In the genomic region with DNA sequence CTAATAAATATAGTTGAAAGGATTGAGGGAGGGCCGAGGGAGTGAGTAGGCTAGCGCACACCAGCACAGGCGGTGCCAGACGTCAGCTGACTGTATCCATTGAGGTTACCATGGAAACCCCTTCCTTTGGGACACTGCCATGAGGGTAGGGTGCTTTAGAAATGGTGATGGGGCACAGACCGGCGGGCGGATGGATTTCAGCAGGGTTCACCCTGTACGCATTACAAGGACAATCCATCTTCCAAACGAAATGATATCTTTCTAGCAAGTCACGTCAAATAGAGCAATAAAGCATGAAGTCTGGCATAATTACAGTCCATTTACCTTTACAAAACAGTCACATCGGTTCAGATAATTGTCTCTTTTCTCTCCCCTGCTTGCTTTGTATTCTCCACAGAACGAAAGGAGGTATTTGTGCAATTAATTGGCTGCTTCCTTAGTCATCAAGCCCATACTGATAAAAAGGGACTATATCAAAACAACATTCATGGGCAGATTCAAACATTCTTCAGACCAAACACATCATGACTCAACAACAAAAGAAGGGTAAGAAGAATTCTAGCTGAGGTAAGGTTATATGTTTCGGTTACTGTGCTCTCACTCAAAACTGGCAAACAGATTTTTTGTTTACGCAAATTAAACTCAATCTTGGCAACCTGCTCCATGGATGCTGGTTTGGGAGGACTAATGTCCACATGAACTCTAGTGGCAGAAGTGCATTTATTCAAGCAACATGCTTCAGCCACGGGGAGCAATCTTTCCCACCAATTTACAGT, we compare ENCODE assay signal across 2 cellular contexts.
TF ChIP-seq lines count a peak whose summit lies in the region.

No MANE protein-coding gene starts in this region.

TF ChIP-seq in liver, 16 proteins besides CTCF, POLR2A, EP300 and RAD21 (continued from another document):
- TF ChIP-seq, protein P1, sequence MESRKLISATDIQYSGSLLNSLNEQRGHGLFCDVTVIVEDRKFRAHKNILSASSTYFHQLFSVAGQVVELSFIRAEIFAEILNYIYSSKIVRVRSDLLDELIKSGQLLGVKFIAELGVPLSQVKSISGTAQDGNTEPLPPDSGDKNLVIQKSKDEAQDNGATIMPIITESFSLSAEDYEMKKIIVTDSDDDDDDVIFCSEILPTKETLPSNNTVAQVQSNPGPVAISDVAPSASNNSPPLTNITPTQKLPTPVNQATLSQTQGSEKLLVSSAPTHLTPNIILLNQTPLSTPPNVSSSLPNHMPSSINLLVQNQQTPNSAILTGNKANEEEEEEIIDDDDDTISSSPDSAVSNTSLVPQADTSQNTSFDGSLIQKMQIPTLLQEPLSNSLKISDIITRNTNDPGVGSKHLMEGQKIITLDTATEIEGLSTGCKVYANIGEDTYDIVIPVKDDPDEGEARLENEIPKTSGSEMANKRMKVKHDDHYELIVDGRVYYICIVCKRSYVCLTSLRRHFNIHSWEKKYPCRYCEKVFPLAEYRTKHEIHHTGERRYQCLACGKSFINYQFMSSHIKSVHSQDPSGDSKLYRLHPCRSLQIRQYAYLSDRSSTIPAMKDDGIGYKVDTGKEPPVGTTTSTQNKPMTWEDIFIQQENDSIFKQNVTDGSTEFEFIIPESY (IDR thresholded peaks at IDR 0.05), result no peak
- TF ChIP-seq YY1 (IDR thresholded peaks at IDR 0.05), result peak; percentile 77
- TF ChIP-seq RXRA (IDR thresholded peaks at IDR 0.05), result peak; percentile 69 to 73
- TF ChIP-seq HNF4A (conservative IDR thresholded peaks at IDR 0.05), result peak; percentile 48 to 50
- TF ChIP-seq, protein P2, sequence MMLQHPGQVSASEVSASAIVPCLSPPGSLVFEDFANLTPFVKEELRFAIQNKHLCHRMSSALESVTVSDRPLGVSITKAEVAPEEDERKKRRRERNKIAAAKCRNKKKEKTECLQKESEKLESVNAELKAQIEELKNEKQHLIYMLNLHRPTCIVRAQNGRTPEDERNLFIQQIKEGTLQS (IDR thresholded peaks at IDR 0.05), result no peak
- TF ChIP-seq, protein P3, sequence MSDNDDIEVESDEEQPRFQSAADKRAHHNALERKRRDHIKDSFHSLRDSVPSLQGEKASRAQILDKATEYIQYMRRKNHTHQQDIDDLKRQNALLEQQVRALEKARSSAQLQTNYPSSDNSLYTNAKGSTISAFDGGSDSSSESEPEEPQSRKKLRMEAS (IDR thresholded peaks at IDR 0.05), result peak; percentile 45
- TF ChIP-seq GABPA (IDR thresholded peaks at IDR 0.05 in 1 of 2, conservative IDR thresholded peaks at IDR 0.05 in 1 of 2), result no peak
- TF ChIP-seq, protein P4, sequence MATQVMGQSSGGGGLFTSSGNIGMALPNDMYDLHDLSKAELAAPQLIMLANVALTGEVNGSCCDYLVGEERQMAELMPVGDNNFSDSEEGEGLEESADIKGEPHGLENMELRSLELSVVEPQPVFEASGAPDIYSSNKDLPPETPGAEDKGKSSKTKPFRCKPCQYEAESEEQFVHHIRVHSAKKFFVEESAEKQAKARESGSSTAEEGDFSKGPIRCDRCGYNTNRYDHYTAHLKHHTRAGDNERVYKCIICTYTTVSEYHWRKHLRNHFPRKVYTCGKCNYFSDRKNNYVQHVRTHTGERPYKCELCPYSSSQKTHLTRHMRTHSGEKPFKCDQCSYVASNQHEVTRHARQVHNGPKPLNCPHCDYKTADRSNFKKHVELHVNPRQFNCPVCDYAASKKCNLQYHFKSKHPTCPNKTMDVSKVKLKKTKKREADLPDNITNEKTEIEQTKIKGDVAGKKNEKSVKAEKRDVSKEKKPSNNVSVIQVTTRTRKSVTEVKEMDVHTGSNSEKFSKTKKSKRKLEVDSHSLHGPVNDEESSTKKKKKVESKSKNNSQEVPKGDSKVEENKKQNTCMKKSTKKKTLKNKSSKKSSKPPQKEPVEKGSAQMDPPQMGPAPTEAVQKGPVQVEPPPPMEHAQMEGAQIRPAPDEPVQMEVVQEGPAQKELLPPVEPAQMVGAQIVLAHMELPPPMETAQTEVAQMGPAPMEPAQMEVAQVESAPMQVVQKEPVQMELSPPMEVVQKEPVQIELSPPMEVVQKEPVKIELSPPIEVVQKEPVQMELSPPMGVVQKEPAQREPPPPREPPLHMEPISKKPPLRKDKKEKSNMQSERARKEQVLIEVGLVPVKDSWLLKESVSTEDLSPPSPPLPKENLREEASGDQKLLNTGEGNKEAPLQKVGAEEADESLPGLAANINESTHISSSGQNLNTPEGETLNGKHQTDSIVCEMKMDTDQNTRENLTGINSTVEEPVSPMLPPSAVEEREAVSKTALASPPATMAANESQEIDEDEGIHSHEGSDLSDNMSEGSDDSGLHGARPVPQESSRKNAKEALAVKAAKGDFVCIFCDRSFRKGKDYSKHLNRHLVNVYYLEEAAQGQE (IDR thresholded peaks at IDR 0.05), result no peak
- TF ChIP-seq JUND (IDR thresholded peaks at IDR 0.05), result no peak

TF ChIP-seq in HepG2, 621 proteins besides CTCF, POLR2A, EP300 and RAD21 (continued from another document):
- TF ChIP-seq, protein P5, sequence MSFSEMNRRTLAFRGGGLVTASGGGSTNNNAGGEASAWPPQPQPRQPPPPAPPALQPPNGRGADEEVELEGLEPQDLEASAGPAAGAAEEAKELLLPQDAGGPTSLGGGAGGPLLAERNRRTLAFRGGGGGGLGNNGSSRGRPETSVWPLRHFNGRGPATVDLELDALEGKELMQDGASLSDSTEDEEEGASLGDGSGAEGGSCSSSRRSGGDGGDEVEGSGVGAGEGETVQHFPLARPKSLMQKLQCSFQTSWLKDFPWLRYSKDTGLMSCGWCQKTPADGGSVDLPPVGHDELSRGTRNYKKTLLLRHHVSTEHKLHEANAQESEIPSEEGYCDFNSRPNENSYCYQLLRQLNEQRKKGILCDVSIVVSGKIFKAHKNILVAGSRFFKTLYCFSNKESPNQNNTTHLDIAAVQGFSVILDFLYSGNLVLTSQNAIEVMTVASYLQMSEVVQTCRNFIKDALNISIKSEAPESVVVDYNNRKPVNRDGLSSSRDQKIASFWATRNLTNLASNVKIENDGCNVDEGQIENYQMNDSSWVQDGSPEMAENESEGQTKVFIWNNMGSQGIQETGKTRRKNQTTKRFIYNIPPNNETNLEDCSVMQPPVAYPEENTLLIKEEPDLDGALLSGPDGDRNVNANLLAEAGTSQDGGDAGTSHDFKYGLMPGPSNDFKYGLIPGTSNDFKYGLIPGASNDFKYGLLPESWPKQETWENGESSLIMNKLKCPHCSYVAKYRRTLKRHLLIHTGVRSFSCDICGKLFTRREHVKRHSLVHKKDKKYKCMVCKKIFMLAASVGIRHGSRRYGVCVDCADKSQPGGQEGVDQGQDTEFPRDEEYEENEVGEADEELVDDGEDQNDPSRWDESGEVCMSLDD (CRISPR knock-in tag; IDR thresholded peaks at IDR 0.05; ENCODE audit: borderline replicate concordance), result no peak
